ENCODE assay signal across 26 cellular contexts in the genomic region with DNA sequence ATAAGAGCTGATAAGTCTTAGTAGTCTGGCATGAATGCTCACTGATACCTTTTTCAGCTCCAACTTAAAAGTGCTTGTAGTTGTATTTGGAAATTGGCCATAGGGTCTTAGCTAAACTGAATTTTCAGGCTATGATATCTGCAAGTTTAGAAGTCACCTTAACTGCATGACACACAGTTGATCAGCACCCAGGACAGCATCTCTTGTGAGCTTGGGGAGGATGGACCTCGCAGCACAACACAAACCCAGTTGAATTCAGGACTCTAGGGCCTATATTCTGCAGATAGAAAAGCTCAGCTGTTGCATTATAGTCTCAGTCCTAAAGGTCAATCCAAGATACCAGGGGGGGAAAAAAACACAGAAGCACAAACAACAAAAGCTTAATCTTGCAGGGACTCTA.
DNase-seq lines count a peak whose midpoint lies in the region; ATAC-seq and TF ChIP-seq lines count a peak whose summit lies in the region.
"Had no signal": no experiment of that assay in that cellular context is flagged by ENCODE, and none has a peak within 500 bp of the region (broad histone marks: within the 10 kb centered on the region; RNA-seq: fewer than 3 reads in every experiment).

No MANE protein-coding gene starts in this region.

- H3K9me3 Mint-ChIP-seq in CD4-positive, alpha-beta T cell: no peaks in the 10 kb centered on the region
- H3K9me3 Mint-ChIP-seq: activated T-cell treated with anti-CD3 and anti-CD28 coated beads, Interleukin-2, amount 50 U/mL, for 24 hours; dendritic cell treated with granulocyte-macrophage colony-stimulating factor and Interleukin-4, amounts not matched to agents 40 ng/mL and 50 ng/mL, for 4 days; stimulated activated effector memory CD8-positive, alpha-beta T cell treated with anti-CD3 and anti-CD28 coated beads, Interleukin-12 subunit alpha, Interleukin-12 subunit beta, amount 100 ng/mL, for 72 hours had no signal

- no peak overlapping the region for H2AFZ ChIP-seq in DND-41 (ENCODE audit: low read depth, low read length)
- H2AFZ ChIP-seq in mesenchymal stem cell (ENCODE audit: low read depth, low read length): no peak overlapping the region

- CTCF ChIA-PET in CD4-positive, alpha-beta T cell (lab: Charles Lee): no interaction called here

- WGBS in mesenchymal stem cell: 56% methylated on average over 1 of the region's 1 CpG

- no peaks in the 10 kb centered on the region for H3K9me3 ChIP-seq in DND-41 (ENCODE audit: insufficient read depth, low read length, severe bottlenecking)
- H3K9me3 ChIP-seq in mesenchymal stem cell (ENCODE audit: control insufficient read depth, low read length): no peaks in the 10 kb centered on the region
- H3K9me3 ChIP-seq in CD4-positive, alpha-beta T cell (ENCODE audit: control insufficient read depth, low read length): no peaks in the 10 kb centered on the region
- H3K9me3 ChIP-seq: adrenal gland, SJSA1, upper lobe of right lung had no signal

- no peak overlapping the region for H3K4me2 ChIP-seq in DND-41 (ENCODE audit: insufficient read depth, low read length)
- H3K4me2 ChIP-seq in mesenchymal stem cell (ENCODE audit: low read length, poor library complexity, severe bottlenecking): no peak overlapping the region

- POLR2A ChIA-PET in CD4-positive, alpha-beta T cell (lab: Charles Lee): no interaction called here

- ATAC-seq in DND-41 (ENCODE audit: insufficient read depth, low read depth) (peak; percentile 53; the same call in 1 of the 3 replicates), HG02588 (IDR thresholded peaks at IDR 0.05; ENCODE audit: unreplicated experiment) (no peak)
- no peak for ATAC-seq in CD4-positive, alpha-beta T cell (ENCODE audit: poor library complexity)
- ATAC-seq: stimulated activated effector memory CD8-positive, alpha-beta T cell treated with anti-CD3 and anti-CD28 coated beads, Interleukin-12 subunit alpha, Interleukin-12 subunit beta, amount 100 ng/mL, for 72 hours; upper lobe of right lung had no signal

- peaks cover 1% of the 10 kb centered on the region for H3K79me1 ChIP-seq in mesenchymal stem cell (replicated peaks; ENCODE audit: low read length, poor library complexity, severe bottlenecking)

- H3K4me3 ChIP-seq in DND-41 (ENCODE audit: low read depth in 1 of 2, low read length in 2 of 2) (no peak overlapping the region), mesenchymal stem cell (ENCODE audit: insufficient read depth in 1 of 2, low read depth in 1 of 2, low read length in 2 of 2) (no peak overlapping the region)
- no peak overlapping the region for H3K4me3 ChIP-seq in Jurkat, Clone E6-1 (ENCODE audit: low read length)
- H3K4me3 ChIP-seq: adrenal gland, cardiac muscle cell, SJSA1, upper lobe of right lung had no signal

- H3K9ac ChIP-seq in DND-41 (ENCODE audit: low read depth, low read length) (no peak overlapping the region), mesenchymal stem cell (ENCODE audit: low read length) (no peak overlapping the region)

- no peaks in the 10 kb centered on the region for H3K79me2 ChIP-seq in DND-41 (ENCODE audit: insufficient read depth, low read length)

- H3K27me3 ChIP-seq in DND-41 (ENCODE audit: insufficient read depth, low read length, poor library complexity): no peaks in the 10 kb centered on the region
- H3K27me3 ChIP-seq in mesenchymal stem cell (ENCODE audit: control insufficient read depth in 1 of 2, insufficient read depth in 1 of 2, low read length in 2 of 2): no peaks in the 10 kb centered on the region
- no peaks in the 10 kb centered on the region for H3K27me3 ChIP-seq in CD4-positive, alpha-beta T cell (ENCODE audit: control insufficient read depth, insufficient read depth, low read length)
- H3K27me3 ChIP-seq: adrenal gland, cardiac muscle cell, SJSA1, upper lobe of right lung had no signal

- no peaks in the 10 kb centered on the region for H4K20me1 ChIP-seq in DND-41 (ENCODE audit: insufficient read depth, low read length)

- H3K27me3 Mint-ChIP-seq in CD4-positive, alpha-beta T cell: peaks cover 16% of the 10 kb centered on the region
- H3K27me3 Mint-ChIP-seq: activated T-cell treated with anti-CD3 and anti-CD28 coated beads, Interleukin-2, amount 50 U/mL, for 24 hours; dendritic cell treated with granulocyte-macrophage colony-stimulating factor and Interleukin-4, amounts not matched to agents 40 ng/mL and 50 ng/mL, for 4 days had no signal

- H2BK120ac ChIP-seq in mesenchymal stem cell (ENCODE audit: low read depth, low read length): no peak overlapping the region

- no peak overlapping the region for H2BK12ac ChIP-seq in mesenchymal stem cell (ENCODE audit: low read length in 2 of 2)

- no peaks in the 10 kb centered on the region for H3K36me3 Mint-ChIP-seq in CD4-positive, alpha-beta T cell (ENCODE audit: low read depth)
- H3K36me3 Mint-ChIP-seq: stimulated activated effector memory CD8-positive, alpha-beta T cell treated with anti-CD3 and anti-CD28 coated beads, Interleukin-12 subunit alpha, Interleukin-12 subunit beta, amount 100 ng/mL, for 72 hours had no signal

- intact Hi-C loops in CD4-positive, alpha-beta T cell (cut with DNase I, micrococcal nuclease): no loop called here

- H2BK15ac ChIP-seq in mesenchymal stem cell (ENCODE audit: low read depth, poor library complexity, severe bottlenecking): no peak overlapping the region

- no peak overlapping the region for H2AK5ac ChIP-seq in mesenchymal stem cell (ENCODE audit: low read length, severe bottlenecking)

- H3K27ac ChIP-seq in DND-41 (ENCODE audit: low read length) (no peak overlapping the region), mesenchymal stem cell (ENCODE audit: low read length, poor library complexity, severe bottlenecking) (no peak overlapping the region)
- H3K27ac ChIP-seq in CD4-positive, alpha-beta T cell (ENCODE audit: low read depth, low read length): no peak overlapping the region
- H3K27ac ChIP-seq: adrenal gland, cardiac muscle cell, SJSA1, upper lobe of right lung had no signal

- no peak overlapping the region for H4K8ac ChIP-seq in mesenchymal stem cell (ENCODE audit: low read length)

- no peak overlapping the region for H3K4me3 Mint-ChIP-seq in CD4-positive, alpha-beta T cell
- H3K4me3 Mint-ChIP-seq: activated T-cell treated with anti-CD3 and anti-CD28 coated beads, Interleukin-2, amount 50 U/mL, for 24 hours; dendritic cell treated with granulocyte-macrophage colony-stimulating factor and Interleukin-4, amounts not matched to agents 40 ng/mL and 50 ng/mL, for 4 days; stimulated activated effector memory CD8-positive, alpha-beta T cell treated with anti-CD3 and anti-CD28 coated beads, Interleukin-12 subunit alpha, Interleukin-12 subunit beta, amount 100 ng/mL, for 72 hours had no signal

- no peak overlapping the region for H2BK5ac ChIP-seq in mesenchymal stem cell (ENCODE audit: low read depth, low read length, poor library complexity, severe bottlenecking)

- no peak overlapping the region for H3K27ac Mint-ChIP-seq in CD4-positive, alpha-beta T cell
- H3K27ac Mint-ChIP-seq: activated T-cell treated with anti-CD3 and anti-CD28 coated beads, Interleukin-2, amount 50 U/mL, for 24 hours; dendritic cell treated with granulocyte-macrophage colony-stimulating factor and Interleukin-4, amounts not matched to agents 40 ng/mL and 50 ng/mL, for 4 days; stimulated activated effector memory CD8-positive, alpha-beta T cell treated with anti-CD3 and anti-CD28 coated beads, Interleukin-12 subunit alpha, Interleukin-12 subunit beta, amount 100 ng/mL, for 72 hours had no signal

- no peak overlapping the region for H3K14ac ChIP-seq in mesenchymal stem cell (ENCODE audit: low read length in 2 of 2)

- peak; percentile 13 for DNase-seq in DND-41
- peak; percentile 11 for DNase-seq in Jurkat, Clone E6-1 (ENCODE audit: low read depth, low spot score)
- peak; percentile 50 for DNase-seq in astrocyte of the hippocampus (ENCODE audit: low read depth, low spot score)
- DNase-seq in mesenchymal stem cell: peak; percentile 4
- DNase-seq in HUDEP-2 (lab: John Stamatoyannopoulos, UW; ENCODE audit: unreplicated experiment in 76 of 76): no peak
- DNase-seq in CD4-positive, alpha-beta T cell: no peak
- DNase-seq: activated CD4-positive, alpha-beta T cell treated with anti-CD3 and anti-CD28 coated beads for 4 hours; activated naive CD4-positive, alpha-beta T cell; activated T-cell treated with anti-CD3 and anti-CD28 coated beads, Interleukin-2, amount 50 U/mL, for 24 hours; C1 segment of cervical spinal cord; Kasumi-1; kidney glomerular epithelial cell; NCI-H1048; NCI-H187; NCI-H2171 treated with DMSO at 0.1 percent for 48 hours; NCI-H526; nucleus accumbens; stimulated activated CD4-positive, alpha-beta T cell treated with anti-CD3 and anti-CD28 coated beads, Interleukin-2, amount 100 ng/mL, for 48 hours; substantia nigra; upper lobe of right lung had no signal

- no peak overlapping the region for H3K18ac ChIP-seq in mesenchymal stem cell (ENCODE audit: low read depth in 1 of 2, low read length in 2 of 2)

- H3K4me1 ChIP-seq in DND-41 (ENCODE audit: insufficient read depth, low read length) (no peaks in the 10 kb centered on the region), mesenchymal stem cell (ENCODE audit: control insufficient read depth, insufficient read depth, low read depth, low read length) (no peaks in the 10 kb centered on the region)
- H3K4me1 ChIP-seq: adrenal gland, SJSA1, upper lobe of right lung had no signal

- no peak for TF ChIP-seq CTCF in DND-41 (IDR thresholded peaks at IDR 0.05; ENCODE audit: borderline replicate concordance, extremely low read depth, low read length, poor library complexity, severe bottlenecking)
- no peak for TF ChIP-seq CTCF in CD4-positive, alpha-beta T cell (IDR thresholded peaks at IDR 0.05)

- H3K36me3 ChIP-seq in DND-41 (ENCODE audit: insufficient read depth, low read length) (no peaks in the 10 kb centered on the region), mesenchymal stem cell (ENCODE audit: control insufficient read depth in 1 of 2, insufficient read depth in 2 of 2, low read depth in 1 of 2, low read length in 2 of 2) (no peaks in the 10 kb centered on the region)
- H3K36me3 ChIP-seq: adrenal gland, cardiac muscle cell, SJSA1, upper lobe of right lung had no signal

- H3K4me1 Mint-ChIP-seq in CD4-positive, alpha-beta T cell (ENCODE audit: low read depth): no peaks in the 10 kb centered on the region
- H3K4me1 Mint-ChIP-seq: stimulated activated effector memory CD8-positive, alpha-beta T cell treated with anti-CD3 and anti-CD28 coated beads, Interleukin-12 subunit alpha, Interleukin-12 subunit beta, amount 100 ng/mL, for 72 hours had no signal

- H3K4ac ChIP-seq in mesenchymal stem cell (ENCODE audit: low read depth in 1 of 2, low read length in 2 of 2): no peak overlapping the region

- no peak overlapping the region for H3K23ac ChIP-seq in mesenchymal stem cell (ENCODE audit: low read length in 2 of 2)

- no peak overlapping the region for H4K91ac ChIP-seq in mesenchymal stem cell (ENCODE audit: low read length)

Comparison
In these comparisons a context has a peak if more than half of its experiments do, and no peak if none do; other contexts are left out.
1. DNase-seq: peak in DND-41 (single experiment), Jurkat, Clone E6-1 (single experiment), astrocyte of the hippocampus (single experiment) and mesenchymal stem cell (single experiment); none in HUDEP-2 (0 of 76) and CD4-positive, alpha-beta T cell (0 of 10).